ENCODE assay signal across 11 cellular contexts in genomic region chr9:134374301-134375010, GRCh38. TPM values are rescaled to one million over a fixed set of nuclear protein-coding genes. Genes with fewer than 3 reads are reported as not detected.
DNase-seq lines count a peak whose midpoint lies in the region; ATAC-seq, FAIRE-seq and TF ChIP-seq lines count a peak whose summit lies in the region.
"Had no signal": no experiment of that assay in that cellular context is flagged by ENCODE, and none has a peak within 500 bp of the region (broad histone marks: within the 10 kb centered on the region; RNA-seq: fewer than 3 reads in every experiment).

No MANE protein-coding gene starts in this region.

- H3K27me3 ChIP-seq in H9 (ENCODE audit: insufficient read depth, low read length): no peaks in the 10 kb centered on the region
- H3K27me3 ChIP-seq in adipocyte (replicated peaks; ENCODE audit: control insufficient read depth, insufficient read depth, low read length): no peaks in the 10 kb centered on the region
- no peaks in the 10 kb centered on the region for H3K27me3 ChIP-seq in keratinocyte (ENCODE audit: control insufficient read depth, extremely low read depth, insufficient read depth, low read length)
- no peaks in the 10 kb centered on the region for H3K27me3 ChIP-seq in skeletal muscle tissue (ENCODE audit: control insufficient read depth in 3 of 3, insufficient read depth in 3 of 3, low read length in 3 of 3)

- H2BK120ac ChIP-seq in H9 (ENCODE audit: low read depth, low read length, poor library complexity, severe bottlenecking): no peak overlapping the region

- TF ChIP-seq CTCF in H9 (conservative IDR thresholded peaks at IDR 0.05) (no peak), keratinocyte (optimal IDR thresholded peaks at IDR 0.05 in 1 of 3, IDR thresholded peaks at IDR 0.05 in 1 of 3, conservative IDR thresholded peaks at IDR 0.05 in 1 of 3; ENCODE audit: extremely low read depth in 1 of 3, insufficient read depth in 2 of 3, low read length in 3 of 3) (no peak), natural killer cell (IDR thresholded peaks at IDR 0.05) (no peak)

- DNase-seq in H9: no peak
- DNase-seq in adipocyte (ENCODE audit: low read depth): no peak
- no peak for DNase-seq in keratinocyte (ENCODE audit: low read depth, low spot score)
- DNase-seq in AML-193 (lab: John Stamatoyannopoulos, UW): no peak
- DNase-seq in HTR-8/SVneo (ENCODE audit: insufficient read length, low spot score): no peak
- no peak for DNase-seq in natural killer cell
- no peak for DNase-seq in H4 (ENCODE audit: low spot score)
- DNase-seq: DMS79 treated with DMSO at 0.1 percent for 48 hours, NCI-H1048 had no signal

- H3K4me2 ChIP-seq in H9 (ENCODE audit: insufficient read depth, insufficient read length, low read length): no peak overlapping the region
- peak overlapping the region; percentile 58 for H3K4me2 ChIP-seq in keratinocyte (ENCODE audit: control insufficient read depth, extremely low read depth, insufficient read depth, low read depth, low read length)

- no peaks in the 10 kb centered on the region for H3K79me1 ChIP-seq in H9 (ENCODE audit: insufficient read depth, low read depth, low read length, poor library complexity, severe bottlenecking)

- dilution Hi-C loops in keratinocyte (cut with MboI; ENCODE audit: extremely low pct_ligation_motif_present, low sequenced_read_pairs): no loop called here

- no peak overlapping the region for H4K91ac ChIP-seq in H9 (ENCODE audit: insufficient read length, low read depth, low read length)

- H3K4me3 ChIP-seq in adipocyte (ENCODE audit: low read length) (peak overlapping the region; percentile 14), keratinocyte (ENCODE audit: control insufficient read depth in 2 of 3, extremely low read depth in 1 of 3, insufficient read depth in 2 of 3, low read depth in 1 of 3, low read length in 3 of 3) (no peak overlapping the region), skeletal muscle tissue (ENCODE audit: low read length in 3 of 3) (peak overlapping the region in 2 of 3 donors; percentile 37 to 64)

- H3K9me3 ChIP-seq in H9 (ENCODE audit: control insufficient read depth, low read depth, low read length) (no peaks in the 10 kb centered on the region), adipocyte (ENCODE audit: control insufficient read depth, low read length) (no peaks in the 10 kb centered on the region), keratinocyte (ENCODE audit: control insufficient read depth, low read depth, low read length) (no peaks in the 10 kb centered on the region), skeletal muscle tissue (ENCODE audit: control insufficient read depth in 3 of 3, low read length in 3 of 3) (no peaks in the 10 kb centered on the region)

- H3K4me3 Mint-ChIP-seq in H9: no peak overlapping the region
- H3K4me3 Mint-ChIP-seq in natural killer cell: no peak overlapping the region
- H3K4me3 Mint-ChIP-seq: natural killer cell treated with Interleukin-12 subunit alpha and Interleukin-12 subunit beta and Interleukin-15 and Interleukin-18, amount 100 ng/mL, for 72 hours had no signal

- H2AFZ ChIP-seq in H9 (ENCODE audit: low read length): no peak overlapping the region
- no peak overlapping the region for H2AFZ ChIP-seq in keratinocyte (ENCODE audit: control insufficient read depth, low read length)

- H3K79me2 ChIP-seq in H9 (ENCODE audit: insufficient read depth, low read length) (no peaks in the 10 kb centered on the region; the same call in 1 of the 2 replicates), keratinocyte (ENCODE audit: control insufficient read depth, insufficient read depth, low read length) (peaks cover 82% of the 10 kb centered on the region)

- H3T11ph ChIP-seq in H9 (ENCODE audit: low read length): no peak overlapping the region

- H3K9ac ChIP-seq in H9 (ENCODE audit: extremely low read depth, insufficient read length, low read length) (no peak overlapping the region), adipocyte (ENCODE audit: low read length) (no peak overlapping the region), keratinocyte (ENCODE audit: control insufficient read depth, extremely low read depth, insufficient read depth, low read length) (peak overlapping the region; percentile 70), skeletal muscle tissue (ENCODE audit: low read depth in 1 of 3, low read length in 3 of 3) (peak overlapping the region; percentile 76 to 88 (median 79))

- no peak overlapping the region for H2BK15ac ChIP-seq in H9 (ENCODE audit: low read depth, low read length)

- H3K4ac ChIP-seq in H9 (ENCODE audit: low read depth, low read length): no peak overlapping the region

- intact Hi-C loops in natural killer cell (cut with micrococcal nuclease): no loop called here

- no peak for ATAC-seq in natural killer cell
- ATAC-seq: natural killer cell treated with Interleukin-12 subunit alpha and Interleukin-12 subunit beta and Interleukin-15 and Interleukin-18, amount 100 ng/mL, for 72 hours had no signal

- H3K9me3 Mint-ChIP-seq in H9 (no peaks in the 10 kb centered on the region), natural killer cell (no peaks in the 10 kb centered on the region)
- H3K9me3 Mint-ChIP-seq: natural killer cell treated with Interleukin-12 subunit alpha and Interleukin-12 subunit beta and Interleukin-15 and Interleukin-18, amount 100 ng/mL, for 72 hours had no signal

- no peak overlapping the region for H3K23ac ChIP-seq in H9 (ENCODE audit: insufficient read length, low read depth, low read length)

- no peaks in the 10 kb centered on the region for H3K27me3 Mint-ChIP-seq in H9 (ENCODE audit: low read depth)
- no peaks in the 10 kb centered on the region for H3K27me3 Mint-ChIP-seq in natural killer cell (ENCODE audit: low read depth in 2 of 2)

- H2BK5ac ChIP-seq in H9 (ENCODE audit: insufficient read length, low read length): no peak overlapping the region

- H3K14ac ChIP-seq in H9 (ENCODE audit: insufficient read depth, low read length): no peak overlapping the region; the same call in 1 of the 2 replicates

- FAIRE-seq in keratinocyte (lab: Jason Lieb, UNC) (no peak), HTR-8/SVneo (lab: Jason Lieb, UNC) (no peak)

- H3K27ac ChIP-seq in H9 (ENCODE audit: insufficient read length, low read depth, low read length): no peak overlapping the region
- H3K27ac ChIP-seq in keratinocyte (ENCODE audit: control insufficient read depth, insufficient read depth, low read length): peak overlapping the region; percentile 74
- H3K27ac ChIP-seq in skeletal muscle tissue (ENCODE audit: low read depth, low read length): peak overlapping the region; percentile 97

- no peak overlapping the region for H4K5ac ChIP-seq in H9 (ENCODE audit: insufficient read length, low read depth, low read length)

- H2AK5ac ChIP-seq in H9 (ENCODE audit: insufficient read length, low read length): no peak overlapping the region

- no peaks in the 10 kb centered on the region for H4K20me1 ChIP-seq in H9 (ENCODE audit: control insufficient read depth, insufficient read depth, insufficient read length)
- no peaks in the 10 kb centered on the region for H4K20me1 ChIP-seq in keratinocyte (ENCODE audit: control insufficient read depth, extremely low read depth, insufficient read depth, low read length)

- no peak overlapping the region for H3K18ac ChIP-seq in H9 (ENCODE audit: insufficient read length, low read depth, low read length)

- H3K9me1 ChIP-seq in keratinocyte (ENCODE audit: control insufficient read depth, extremely low read depth, insufficient read depth, low read length): no peaks in the 10 kb centered on the region

- H3K4me1 ChIP-seq in H9 (ENCODE audit: insufficient read depth, low read length) (no peaks in the 10 kb centered on the region), adipocyte (ENCODE audit: control insufficient read depth, insufficient read depth, low read length) (peaks cover 65% of the 10 kb centered on the region), keratinocyte (ENCODE audit: control insufficient read depth, extremely low read depth, insufficient read depth, low read length) (peaks cover 93% of the 10 kb centered on the region), skeletal muscle tissue (ENCODE audit: control insufficient read depth in 3 of 3, insufficient read depth in 3 of 3, low read length in 3 of 3) (peaks cover 99% of the 10 kb centered on the region in 3 donors)

- H3K36me3 ChIP-seq in adipocyte (ENCODE audit: control insufficient read depth, insufficient read depth, low read length, severe bottlenecking) (no peaks in the 10 kb centered on the region), keratinocyte (ENCODE audit: control insufficient read depth in 2 of 2, extremely low read depth in 1 of 2, insufficient read depth in 2 of 2, low read length in 2 of 2) (no peaks in the 10 kb centered on the region), skeletal muscle tissue (ENCODE audit: control insufficient read depth in 3 of 3, insufficient read depth in 3 of 3, low read length in 3 of 3) (no peaks in the 10 kb centered on the region)

- H3K4me1 Mint-ChIP-seq in H9 (peaks cover 2 to 19% of the 10 kb centered on the region in 2 experiments; a peak in 3 of 4 replicates), natural killer cell (peaks cover 18 to 42% of the 10 kb centered on the region in 2 donors)

- H2BK20ac ChIP-seq in H9 (ENCODE audit: low read depth, low read length, poor library complexity, severe bottlenecking): no peak overlapping the region

- H3K56ac ChIP-seq in H9 (ENCODE audit: insufficient read length, low read depth, low read length): no peak overlapping the region

- H3K36me3 Mint-ChIP-seq in H9 (ENCODE audit: insufficient read depth in 1 of 3, low read depth in 3 of 3) (no peaks in the 10 kb centered on the region; a peak in 1 of 7 replicates), natural killer cell (no peaks in the 10 kb centered on the region)
- H3K36me3 Mint-ChIP-seq: natural killer cell treated with Interleukin-12 subunit alpha and Interleukin-12 subunit beta and Interleukin-15 and Interleukin-18, amount 100 ng/mL, for 72 hours had no signal

- no peak overlapping the region for H4K8ac ChIP-seq in H9 (replicated peaks; ENCODE audit: insufficient read length, low read depth, low read length)

- peak overlapping the region; percentile 13 to 65 (median 44); a peak in 2 of 7 replicates for H3K27ac Mint-ChIP-seq in H9
- peak overlapping the region in 1 of 2 donors; percentile 80 for H3K27ac Mint-ChIP-seq in natural killer cell

- H2BK12ac ChIP-seq in H9 (ENCODE audit: insufficient read length, low read depth, low read length): no peak overlapping the region

- H3K23me2 ChIP-seq in H9 (ENCODE audit: insufficient read length, low read depth, low read length, poor library complexity, severe bottlenecking): no peaks in the 10 kb centered on the region

- no CpG with 5 or more reads among the region's 21 CpGs for WGBS in H9 (ENCODE audit: extremely low coverage, insufficient read length, low lambda C conversion rate)

RNA-seq across cellular contexts. Expression of gene RXRA, which starts 48.2 kb away (rescaled TPM):
- total RNA-seq in H9 (2021): 29.9 and 30.1 TPM in 2 replicates
- 9.7 to 17.2 TPM (median 16.7 TPM) in 3 replicates for polyA plus RNA-seq in keratinocyte
- polyA plus RNA-seq in keratinocyte (2011; ENCODE audit: low read depth): 15.9 TPM
- 10.5 and 21.8 TPM in 2 replicates for polyA plus RNA-seq in keratinocyte (2011; cell fraction: cytosol; rRNA removed)
- 19.4 and 29.5 TPM in 2 replicates for polyA plus RNA-seq in keratinocyte (2011; cell fraction: nucleus; rRNA removed)
- polyA plus RNA-seq in keratinocyte (2012; ENCODE audit: low replicate concordance): 30.5 and 34.7 TPM in 2 replicates
- 19.2 to 55.3 TPM (median 30.6 TPM) in 3 replicates for polyA minus RNA-seq in keratinocyte
- 50.6 TPM for polyA minus RNA-seq in keratinocyte (2011; cell fraction: cytosol; rRNA and poly(A)+ RNA removed)
- polyA minus RNA-seq in keratinocyte (2011; cell fraction: nucleus; rRNA and poly(A)+ RNA removed): 26.7 and 27.5 TPM in 2 replicates
- 11.5 TPM for total RNA-seq in skeletal muscle tissue
- total RNA-seq in natural killer cell: 10 to 100 TPM; 30.9 to 64.1 (median 42.2) TPM
- 11.2 and 12.8 TPM in 2 replicates for total RNA-seq in H4 (2014; rRNA removed; shearing (Covaris generic))

Comparison
In these comparisons a context has a peak if more than half of its experiments do, and no peak if none do; other contexts are left out.
1. H3K9ac ChIP-seq: peak in keratinocyte (single experiment) and skeletal muscle tissue (3 of 3); none in H9 (single experiment) and adipocyte (single experiment).
2. H3K4me3 ChIP-seq: peak in adipocyte (single experiment) and skeletal muscle tissue (2 of 3); none in keratinocyte (0 of 3).